In genomic region chr22:35995772-35996171, GRCh38 we compare ENCODE assay signal across 10 cellular contexts. TPM values are rescaled to one million over a fixed set of nuclear protein-coding genes. Genes with fewer than 3 reads are reported as not detected.
DNase-seq lines count a peak whose midpoint lies in the region; ATAC-seq and TF ChIP-seq lines count a peak whose summit lies in the region.
"Had no signal": no experiment of that assay in that cellular context is flagged by ENCODE, and none has a peak within 500 bp of the region (broad histone marks: within the 10 kb centered on the region; RNA-seq: fewer than 3 reads in every experiment).

No MANE protein-coding gene starts in this region.

- H3K4me1 Mint-ChIP-seq in nephron, result peaks cover 47% of the 10 kb centered on the region
- H3K4me1 Mint-ChIP-seq in stimulated activated memory B cell treated with anti-CD40 and anti-IgM and Interleukin-4, amounts not matched to agents 10 μg/mL and 1 μg/mL and 100 μg/mL, for 72 hours, result no peaks in the 10 kb centered on the region
- H3K4me1 Mint-ChIP-seq: activated naive CD4-positive, alpha-beta T cell treated with anti-CD3 and anti-CD28 coated beads, Interleukin-2, amount 50 U/mL, for 24 hours had no signal

- ATAC-seq in HG02885 (IDR thresholded peaks at IDR 0.05; ENCODE audit: poor library complexity, unreplicated experiment), result no peak
- ATAC-seq in stimulated activated memory B cell treated with anti-CD40 and anti-IgM and Interleukin-4, amounts not matched to agents 10 μg/mL and 1 μg/mL and 100 μg/mL, for 72 hours, result no peak

- peak overlapping the region; percentile 52 to 62 (median 53) for H3K4me3 Mint-ChIP-seq in nephron
- H3K4me3 Mint-ChIP-seq in stimulated activated memory B cell treated with anti-CD40 and anti-IgM and Interleukin-4, amounts not matched to agents 10 μg/mL and 1 μg/mL and 100 μg/mL, for 72 hours, result no peak overlapping the region
- H3K4me3 Mint-ChIP-seq: activated naive CD4-positive, alpha-beta T cell treated with anti-CD3 and anti-CD28 coated beads, Interleukin-2, amount 50 U/mL, for 24 hours had no signal

- DNase-seq in A172 (ENCODE audit: low spot score) (peak; percentile 60), RKO (ENCODE audit: low spot score) (peak; percentile 17), fibroblast of peridontal ligament (ENCODE audit: extremely low read depth) (peak; percentile 99), H7 (no peak), NCI-H2107 (lab: John Stamatoyannopoulos, UW) (no peak)
- DNase-seq: AML-193 had no signal

- TF ChIP-seq CTCF in nephron (IDR thresholded peaks at IDR 0.05; ENCODE audit: unreplicated experiment in 3 of 3), result no peak

- H3K27me3 Mint-ChIP-seq in nephron (ENCODE audit: low read depth), result no peaks in the 10 kb centered on the region
- H3K27me3 Mint-ChIP-seq in stimulated activated memory B cell treated with anti-CD40 and anti-IgM and Interleukin-4, amounts not matched to agents 10 μg/mL and 1 μg/mL and 100 μg/mL, for 72 hours, result peaks cover 50% of the 10 kb centered on the region
- H3K27me3 Mint-ChIP-seq: activated naive CD4-positive, alpha-beta T cell treated with anti-CD3 and anti-CD28 coated beads, Interleukin-2, amount 50 U/mL, for 24 hours had no signal

- H3K27ac Mint-ChIP-seq in nephron, result peak overlapping the region; percentile 97 to 99 (median 98)
- H3K27ac Mint-ChIP-seq in stimulated activated memory B cell treated with anti-CD40 and anti-IgM and Interleukin-4, amounts not matched to agents 10 μg/mL and 1 μg/mL and 100 μg/mL, for 72 hours, result no peak overlapping the region
- H3K27ac Mint-ChIP-seq: activated naive CD4-positive, alpha-beta T cell treated with anti-CD3 and anti-CD28 coated beads, Interleukin-2, amount 50 U/mL, for 24 hours had no signal

- H3K4me3 ChIP-seq in H7 (ENCODE audit: insufficient read depth, low read depth, low read length), result no peak overlapping the region

- no peaks in the 10 kb centered on the region for H3K9me3 Mint-ChIP-seq in nephron
- H3K9me3 Mint-ChIP-seq in stimulated activated memory B cell treated with anti-CD40 and anti-IgM and Interleukin-4, amounts not matched to agents 10 μg/mL and 1 μg/mL and 100 μg/mL, for 72 hours, result no peaks in the 10 kb centered on the region
- H3K9me3 Mint-ChIP-seq: activated naive CD4-positive, alpha-beta T cell treated with anti-CD3 and anti-CD28 coated beads, Interleukin-2, amount 50 U/mL, for 24 hours had no signal

- peaks cover 38% of the 10 kb centered on the region for H3K36me3 Mint-ChIP-seq in nephron (ENCODE audit: low read depth)
- no peaks in the 10 kb centered on the region for H3K36me3 Mint-ChIP-seq in stimulated activated memory B cell treated with anti-CD40 and anti-IgM and Interleukin-4, amounts not matched to agents 10 μg/mL and 1 μg/mL and 100 μg/mL, for 72 hours
- H3K36me3 Mint-ChIP-seq: activated naive CD4-positive, alpha-beta T cell treated with anti-CD3 and anti-CD28 coated beads, Interleukin-2, amount 50 U/mL, for 24 hours had no signal

- no peaks in the 10 kb centered on the region for H3K27me3 ChIP-seq in H7 (ENCODE audit: control insufficient read depth, insufficient read depth, low read length)

- H3K36me3 ChIP-seq in H7 (replicated peaks; ENCODE audit: control insufficient read depth, insufficient read depth, low read length), result no peaks in the 10 kb centered on the region

RNA-seq across cellular contexts. Expression of gene RBFOX2, which starts 32.9 kb away (rescaled TPM):
- 41.7 and 47.5 TPM in 2 replicates for total RNA-seq in A172 (2014; rRNA removed; shearing (Covaris generic))
- total RNA-seq in H7 (2014; rRNA removed; shearing (Covaris generic)), result 77.7 and 87.2 TPM in 2 replicates

Comparison
In these comparisons a context has a peak if more than half of its experiments do, and no peak if none do; other contexts are left out.
1. DNase-seq: peak in A172 (single experiment), RKO (single experiment) and fibroblast of peridontal ligament (single experiment); none in H7 (single experiment) and NCI-H2107 (single experiment).